31 cellular contexts compared by ENCODE assay signal in genomic region chr11:127452533-127452932, GRCh38.
"Had no signal": no experiment of that assay in that cellular context is flagged by ENCODE, and none has a peak within 500 bp of the region (broad histone marks: within the 10 kb centered on the region; RNA-seq: fewer than 3 reads in every experiment).

No MANE protein-coding gene starts in this region.

- H3K4me3 ChIP-seq: PC-9, SJCRH30, SK-N-MC had no signal

- ATAC-seq: Panc1, SK-N-SH treated with all-trans-retinoic acid at 6 μM for 48 hours had no signal

- H3K27me3 ChIP-seq: SJCRH30 had no signal

- H3K36me3 ChIP-seq: SJCRH30 had no signal

- H3K4me1 ChIP-seq: SJCRH30 had no signal

- DNase-seq: Karpas-422, KBM-7, MM.1S, NCI-H1048, NCI-H1092 treated with DMSO at 0.1 percent for 48 hours, NCI-H1105 treated with DMSO at 0.1 percent for 48 hours, NCI-H1417, NCI-H1436, NCI-H146, NCI-H1694, NCI-H187, NCI-H1930, NCI-H2029 treated with DMSO at 0.1 percent for 48 hours, NCI-H2081 treated with DMSO at 0.1 percent for 48 hours, NCI-H2107, NCI-H2171, NCI-H226, NCI-H510A, NCI-H526, NCI-H69, NCI-H748 treated with DMSO at 0.1 percent for 48 hours, NCI-H82, PC-9, SHP77, SIG-M5, SJCRH30 had no signal

- H3K9ac ChIP-seq: KMS-11 had no signal

- H2AFZ ChIP-seq: PC-9 had no signal

- H3K27ac ChIP-seq: KMS-11, PC-9, RWPE1, SJCRH30, SK-N-MC had no signal

- H3K9me3 ChIP-seq: SJCRH30 had no signal

- H3K4me2 ChIP-seq: KMS-11, PC-9 had no signal
